Comparison of ENCODE assay signal across 8 cellular contexts in the genomic region with DNA sequence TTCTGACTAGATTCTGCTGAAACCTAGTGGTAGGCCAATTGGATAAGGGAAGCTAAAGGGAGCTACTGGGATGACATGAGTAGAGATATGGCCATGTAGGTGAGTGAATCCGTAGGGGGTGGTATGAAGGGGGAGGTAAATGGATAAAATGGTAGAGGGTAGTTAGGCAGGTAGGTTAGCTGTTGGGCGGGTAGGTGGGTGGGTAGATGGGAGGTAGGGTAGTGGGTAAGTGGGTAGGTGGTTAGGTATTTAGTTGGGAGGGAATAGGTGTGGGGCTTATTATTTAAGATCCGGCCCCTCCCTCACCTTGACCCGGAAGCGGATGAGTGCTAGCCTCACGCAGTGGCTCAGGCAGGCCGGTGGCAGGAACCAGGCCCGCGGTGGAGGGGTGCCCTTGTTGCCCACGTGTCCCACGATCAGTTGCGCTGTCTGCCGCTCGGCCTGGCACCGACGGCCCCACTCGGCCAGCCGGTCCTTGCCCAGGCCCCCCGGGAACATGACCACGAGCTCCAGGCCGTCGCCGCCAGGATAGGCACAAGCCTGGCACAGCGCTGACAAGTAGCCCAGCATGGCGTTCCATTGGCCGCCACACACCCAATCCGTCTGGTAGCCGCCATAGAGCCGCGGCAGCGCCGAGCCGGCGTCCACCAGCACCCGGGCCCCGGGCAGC. TPM values are rescaled to one million over a fixed set of nuclear protein-coding genes. Genes with fewer than 3 reads are reported as not detected.
DNase-seq lines count a peak whose midpoint lies in the region; ATAC-seq, FAIRE-seq and TF ChIP-seq lines count a peak whose summit lies in the region.

No MANE protein-coding gene starts in this region.

- peak overlapping the region; percentile 60 for H4K5ac ChIP-seq in H1 (ENCODE audit: insufficient read length, low read depth, low read length)

- no peak overlapping the region for H2BK15ac ChIP-seq in H1 (ENCODE audit: low read length)

- H3K79me2 ChIP-seq in H1 (ENCODE audit: control insufficient read depth in 1 of 2, insufficient read depth in 2 of 2, low read length in 2 of 2): peaks cover 11 to 52% of the 10 kb centered on the region in 2 experiments

- CTCF ChIA-PET in H1 (lab: Charles Lee; ENCODE audit: partially characterized antibody): no interaction called here

- FAIRE-seq in H1 (lab: Jason Lieb, UNC): no peak

- H4K91ac ChIP-seq in H1 (replicated peaks; ENCODE audit: insufficient read length, low read length): peak overlapping the region; percentile 65

- H3K9ac ChIP-seq in H1 (replicated peaks in 1 of 4; ENCODE audit: extremely low read depth in 1 of 4, low read depth in 3 of 4, low read length in 3 of 4): peak overlapping the region; percentile 41 to 91 (median 80); a peak in 6 of 7 replicates

- peak in 1 of 2 experiments; percentile 69; a peak in 2 of 3 replicates for TF ChIP-seq POLR2A in H1 (IDR thresholded peaks at IDR 0.05; ENCODE audit: control extremely low read depth in 1 of 2, low read depth in 2 of 2, low read length in 2 of 2)

- H2BK20ac ChIP-seq in H1 (ENCODE audit: low read length): no peak overlapping the region

- no peak for TF ChIP-seq RAD21 in H1 (IDR thresholded peaks at IDR 0.05 in 1 of 2, conservative IDR thresholded peaks at IDR 0.05 in 1 of 2; ENCODE audit: low read depth in 2 of 2, low read length in 2 of 2)

- no peak overlapping the region; the same call in none of the 2 replicates for H3K18ac ChIP-seq in H1 (ENCODE audit: extremely low read depth, low read length)

- H2AK5ac ChIP-seq in H1 (ENCODE audit: low read depth, low read length): no peak overlapping the region

- H3K4ac ChIP-seq in H1 (replicated peaks; ENCODE audit: insufficient read length, low read depth, low read length): no peak overlapping the region

- TF ChIP-seq EP300 in H1 (IDR thresholded peaks at IDR 0.05; ENCODE audit: borderline replicate concordance in 1 of 2, low read depth in 2 of 2, low read length in 2 of 2): no peak

- H2AFZ ChIP-seq in H1 (ENCODE audit: low read length): no peak overlapping the region

- peak; percentile 45 for ATAC-seq in GM18873 (IDR thresholded peaks at IDR 0.05; ENCODE audit: low FRiP score, unreplicated experiment)
- peak; percentile 57 for ATAC-seq in HG03135 (IDR thresholded peaks at IDR 0.05; ENCODE audit: unreplicated experiment)

- H2BK5ac ChIP-seq in H1 (ENCODE audit: low read depth, low read length): no peak overlapping the region; the same call in 1 of the 2 replicates

- no peaks in the 10 kb centered on the region for H3K27me3 ChIP-seq in H1 (replicated peaks in 1 of 4; ENCODE audit: control insufficient read depth in 3 of 4, extremely low read depth in 1 of 4, insufficient read depth in 3 of 4, low read length in 3 of 4)

- H4K20me1 ChIP-seq in H1 (replicated peaks in 1 of 2; ENCODE audit: control insufficient read depth in 1 of 2, insufficient read depth in 2 of 2, low read length in 2 of 2): peaks cover 2 to 4% of the 10 kb centered on the region in 2 experiments

- no peak overlapping the region for H2BK120ac ChIP-seq in H1 (replicated peaks; ENCODE audit: low read depth, low read length)

- DNase-seq in AG10803 (ENCODE audit: low read depth) (peak; percentile 29), NCI-H69 (lab: John Stamatoyannopoulos, UW) (peak; percentile 77), H1 (ENCODE audit: low read depth in 1 of 2, low spot score in 2 of 2) (peak in 1 of 2 experiments; percentile 53), midbrain (lab: John Stamatoyannopoulos, UW) (peak; percentile 38)
- DNase-seq in activated CD8-positive, alpha-beta memory T cell treated with anti-CD3 and anti-CD28 coated beads for 4 hours (ENCODE audit: low read depth in 2 of 2): peak; percentile 33 to 43
- peak; percentile 7 to 34 for DNase-seq in stimulated activated CD8-positive, alpha-beta memory T cell treated with anti-CD3 and anti-CD28 coated beads, Interleukin-4, amount 100 ng/mL, for 1 hour (ENCODE audit: low read depth in 2 of 2, low spot score in 1 of 2)

- peaks cover 0 to 4% (median under 1%) of the 10 kb centered on the region in 4 experiments; a peak in 2 of 7 replicates for H3K4me1 ChIP-seq in H1 (replicated peaks in 1 of 4; ENCODE audit: control insufficient read depth in 3 of 4, insufficient read depth in 4 of 4, low read length in 3 of 4)

- H3K9me3 ChIP-seq in H1 (ENCODE audit: insufficient read depth in 2 of 2, low read depth in 1 of 2, low read length in 1 of 2): no peaks in the 10 kb centered on the region; a peak in 1 of 4 replicates

- POLR2A ChIA-PET in H1 (lab: Charles Lee; ENCODE audit: partially characterized antibody): interaction anchor here (1.0 to 2.7 kb wide), 4 partner anchors 9 to 163 kb away, joined by 3 to 18 read pairs (median 8); a partner anchor contains a TSS

- peak overlapping the region; percentile 70 to 77 for H3K4me2 ChIP-seq in H1 (ENCODE audit: insufficient read depth in 1 of 2, low read depth in 2 of 2, low read length in 2 of 2)

- TF ChIP-seq CTCF in AG10803 (conservative IDR thresholded peaks at IDR 0.05; ENCODE audit: low read length) (no peak), H1 (IDR thresholded peaks at IDR 0.05; ENCODE audit: control extremely low read depth in 1 of 3, insufficient read depth in 1 of 3, low read depth in 1 of 3, low read length in 3 of 3) (no peak)

- peak overlapping the region; percentile 68; the same call in 1 of the 2 replicates for H4K8ac ChIP-seq in H1 (ENCODE audit: extremely low read depth, insufficient read depth, low read length)

- no peak overlapping the region for H2BK12ac ChIP-seq in H1 (ENCODE audit: low read depth, low read length)

- H3K4me3 ChIP-seq in AG10803 (ENCODE audit: low read length) (peak overlapping the region; percentile 65), H1 (ENCODE audit: extremely low read depth in 1 of 4, insufficient read depth in 2 of 4, low read depth in 3 of 4, low read length in 4 of 4) (peak overlapping the region; percentile 54 to 86 (median 62))

- no peak overlapping the region for H3K14ac ChIP-seq in H1 (ENCODE audit: insufficient read length)

- 1% methylated on average over 12 of the region's 36 CpGs; no CpG with 5 or more reads in 1 of the 2 experiments for WGBS in H1 (ENCODE audit: extremely low coverage in 1 of 2, insufficient coverage in 1 of 2, insufficient read length in 1 of 2, insufficient replicate concordance in 2 of 2, low coverage in 1 of 2, low lambda C conversion rate in 2 of 2, missing lambda C conversion rate in 1 of 2), 2 experiments

- no peaks in the 10 kb centered on the region for H3K36me3 ChIP-seq in H1 (ENCODE audit: control insufficient read depth in 2 of 4, insufficient read depth in 4 of 4, low read length in 3 of 4)

- no peaks in the 10 kb centered on the region for H3K79me1 ChIP-seq in H1 (ENCODE audit: low read depth, low read length)

- H3K23ac ChIP-seq in H1 (ENCODE audit: insufficient read length): no peak overlapping the region

- H3K27ac ChIP-seq in H1 (ENCODE audit: low read depth, low read length): peak overlapping the region; percentile 81; the same call in 1 of the 2 replicates

- H3K23me2 ChIP-seq in H1 (ENCODE audit: low read depth, low read length): 0 out of 2 replicates have a peak, but pooled peaks cover 4% of the 10 kb centered on the region

- H3K56ac ChIP-seq in H1 (replicated peaks; ENCODE audit: insufficient read length, low read depth, low read length): peak overlapping the region; percentile 69

TF ChIP-seq in H1, 55 proteins besides CTCF, POLR2A, EP300 and RAD21:
- TF ChIP-seq POLR2AphosphoS5 (IDR thresholded peaks at IDR 0.05; ENCODE audit: low read depth, low read length) (peak; percentile 82), MAFK (IDR thresholded peaks at IDR 0.05; ENCODE audit: low read depth, low read length) (no peak), TAF1 (IDR thresholded peaks at IDR 0.05; ENCODE audit: low read depth, low read length) (peak; percentile 35; the same call in 1 of the 2 replicates), RBBP5 (IDR thresholded peaks at IDR 0.05; ENCODE audit: borderline replicate concordance, low read depth, low read length) (0 out of 2 replicates have a peak, but pooled peaks have one; percentile 62), SAP30 (IDR thresholded peaks at IDR 0.05; ENCODE audit: insufficient read depth, insufficient replicate concordance, low read length) (no peak), RXRA (IDR thresholded peaks at IDR 0.05; ENCODE audit: insufficient read depth, low read depth, low read length) (no peak), SIRT6 (IDR thresholded peaks at IDR 0.05; ENCODE audit: low read length) (no peak)
- TF ChIP-seq, protein P1, sequence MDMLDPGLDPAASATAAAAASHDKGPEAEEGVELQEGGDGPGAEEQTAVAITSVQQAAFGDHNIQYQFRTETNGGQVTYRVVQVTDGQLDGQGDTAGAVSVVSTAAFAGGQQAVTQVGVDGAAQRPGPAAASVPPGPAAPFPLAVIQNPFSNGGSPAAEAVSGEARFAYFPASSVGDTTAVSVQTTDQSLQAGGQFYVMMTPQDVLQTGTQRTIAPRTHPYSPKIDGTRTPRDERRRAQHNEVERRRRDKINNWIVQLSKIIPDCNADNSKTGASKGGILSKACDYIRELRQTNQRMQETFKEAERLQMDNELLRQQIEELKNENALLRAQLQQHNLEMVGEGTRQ (IDR thresholded peaks at IDR 0.05; ENCODE audit: low read length): no peak
- TF ChIP-seq, protein P2, sequence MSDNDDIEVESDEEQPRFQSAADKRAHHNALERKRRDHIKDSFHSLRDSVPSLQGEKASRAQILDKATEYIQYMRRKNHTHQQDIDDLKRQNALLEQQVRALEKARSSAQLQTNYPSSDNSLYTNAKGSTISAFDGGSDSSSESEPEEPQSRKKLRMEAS (IDR thresholded peaks at IDR 0.05): peak; percentile 74
- TF ChIP-seq, protein P3, sequence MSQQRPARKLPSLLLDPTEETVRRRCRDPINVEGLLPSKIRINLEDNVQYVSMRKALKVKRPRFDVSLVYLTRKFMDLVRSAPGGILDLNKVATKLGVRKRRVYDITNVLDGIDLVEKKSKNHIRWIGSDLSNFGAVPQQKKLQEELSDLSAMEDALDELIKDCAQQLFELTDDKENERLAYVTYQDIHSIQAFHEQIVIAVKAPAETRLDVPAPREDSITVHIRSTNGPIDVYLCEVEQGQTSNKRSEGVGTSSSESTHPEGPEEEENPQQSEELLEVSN (IDR thresholded peaks at IDR 0.05): 0 out of 2 replicates have a peak, but pooled peaks have one; percentile 30

RNA-seq across cellular contexts. Expression of a gene that starts 0.7 kb away (rescaled TPM):
- 8.1 and 8.6 TPM in 2 replicates for total RNA-seq in H1 (2021; fragmentation: NEBNext Ultra II Directional; extraction: Animal tissue kit (Norgen Biotek cat#: 25700))
- polyA plus RNA-seq in H1 (2011; rRNA removed): 4.4 and 6.9 TPM in 2 replicates
- polyA plus RNA-seq in H1 (2011; cell fraction: cytosol; rRNA removed): 5.8 TPM
- polyA plus RNA-seq in H1 (2011; cell fraction: nucleus; rRNA removed): 9.9 TPM
- polyA plus RNA-seq in H1 (2012, experiment 1 of 2): 3.7 to 4.7 TPM (median 4.5 TPM) in 4 replicates
- 1.8 TPM for polyA plus RNA-seq in H1 (2012, experiment 2 of 2)
- polyA plus RNA-seq in H1 (2013, experiment 1 of 2): 5.5 TPM
- polyA plus RNA-seq in H1 (2013, experiment 2 of 2): 5.4 TPM
- 8.0 and 10.3 TPM in 2 replicates for polyA minus RNA-seq in H1 (2011; rRNA and poly(A)+ RNA removed)
- 7.1 TPM for polyA minus RNA-seq in H1 (2011; cell fraction: cytosol; rRNA and poly(A)+ RNA removed)
- polyA minus RNA-seq in H1 (2011; cell fraction: nucleus; rRNA and poly(A)+ RNA removed): 23.4 TPM
